In the genomic region with DNA sequence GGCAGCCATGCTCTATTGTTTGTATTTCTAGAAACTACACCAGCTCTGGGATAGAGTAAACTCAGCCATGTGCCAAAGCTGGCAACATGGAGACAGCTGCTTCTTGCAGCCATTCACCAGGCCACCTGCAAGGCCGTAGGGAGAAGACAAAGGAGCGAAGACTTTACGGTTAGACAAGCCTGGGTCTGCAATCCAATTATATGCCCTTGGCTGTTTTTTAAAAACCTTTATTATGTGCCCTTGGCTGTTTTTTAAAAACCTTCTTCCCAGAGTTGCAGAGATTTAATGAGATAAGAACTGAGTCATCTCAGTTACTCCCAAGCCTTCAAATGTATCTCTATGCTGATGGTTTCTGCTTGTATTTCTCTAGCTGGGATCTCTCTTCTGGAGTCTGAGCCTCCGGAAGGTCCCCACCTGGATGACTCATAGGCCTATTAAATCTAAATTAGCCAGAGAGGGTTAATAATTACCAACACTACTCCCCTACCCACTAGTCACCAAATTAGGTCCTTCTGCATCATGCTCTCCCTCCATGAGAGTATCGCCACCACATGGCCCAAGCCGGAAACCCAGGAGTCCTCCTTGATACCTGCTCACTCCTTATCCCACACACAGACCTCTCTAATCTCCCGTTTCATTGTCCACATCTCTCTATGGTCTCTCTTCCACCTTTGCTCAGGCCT, we compare ENCODE assay signal across 10 cellular contexts. TPM values are rescaled to one million over a fixed set of nuclear protein-coding genes. Genes with fewer than 3 reads are reported as not detected.
DNase-seq lines count a peak whose midpoint lies in the region; ATAC-seq and TF ChIP-seq lines count a peak whose summit lies in the region.
"Had no signal": no experiment of that assay in that cellular context is flagged by ENCODE, and none has a peak within 500 bp of the region (broad histone marks: within the 10 kb centered on the region; RNA-seq: fewer than 3 reads in every experiment).

No MANE protein-coding gene starts in this region.

- no peaks in the 10 kb centered on the region for H3K27me3 Mint-ChIP-seq in activated T-helper 17 cell treated with anti-CD3 and anti-CD28 coated beads, Interleukin-2, amount 50 U/mL, for 72 hours

- TF ChIP-seq POLR2A in HCT116 (IDR thresholded peaks at IDR 0.05; ENCODE audit: borderline replicate concordance, extremely low read depth, insufficient read depth, insufficient read length), result no peak

- no peak overlapping the region for H3K4me2 ChIP-seq in DND-41 (ENCODE audit: insufficient read depth, low read length)
- peak overlapping the region; percentile 40 for H3K4me2 ChIP-seq in HCT116 (ENCODE audit: low read length)

- POLR2A ChIA-PET in HCT116 (lab: Charles Lee), result interaction anchor here (1.3 kb wide), 1 partner anchor 18 kb away, joined by 3 read pairs; no protein-coding TSS in a partner anchor

- H3K9me2 ChIP-seq in HCT116 (ENCODE audit: insufficient read depth), result no peaks in the 10 kb centered on the region

- H3K4me3 Mint-ChIP-seq in activated T-helper 17 cell treated with anti-CD3 and anti-CD28 coated beads, Interleukin-2, amount 50 U/mL, for 72 hours, result no peak overlapping the region

- peak; percentile 72 for TF ChIP-seq RAD21 in HCT116 (IDR thresholded peaks at IDR 0.05; ENCODE audit: low read depth)

- no peaks in the 10 kb centered on the region for H3K36me3 ChIP-seq in DND-41 (ENCODE audit: insufficient read depth, low read length)
- H3K36me3 ChIP-seq in HCT116 (ENCODE audit: control insufficient read depth in 1 of 2, insufficient read depth in 2 of 2, low read length in 2 of 2), result no peaks in the 10 kb centered on the region
- no peaks in the 10 kb centered on the region for H3K36me3 ChIP-seq in left lung
- H3K36me3 ChIP-seq: thoracic aorta had no signal

- no peaks in the 10 kb centered on the region for H4K20me1 ChIP-seq in DND-41 (ENCODE audit: insufficient read depth, low read length)
- no peaks in the 10 kb centered on the region for H4K20me1 ChIP-seq in HCT116 (ENCODE audit: insufficient read depth)

- ATAC-seq in DND-41 (ENCODE audit: insufficient read depth, low read depth) (no peak; the same call in 2 of the 3 replicates), HCT116 (peak; percentile 90), left lung (peak; percentile 83), GM21717 (IDR thresholded peaks at IDR 0.05; ENCODE audit: unreplicated experiment) (no peak), GM19035 (IDR thresholded peaks at IDR 0.05; ENCODE audit: unreplicated experiment) (no peak)
- peak; percentile 47 for ATAC-seq in activated T-helper 17 cell treated with anti-CD3 and anti-CD28 coated beads, Interleukin-2, amount 50 U/mL, for 72 hours (replicated peaks)

- H3K9ac ChIP-seq in DND-41 (ENCODE audit: low read depth, low read length), result no peak overlapping the region
- H3K9ac ChIP-seq in HCT116 (ENCODE audit: low read length), result peak overlapping the region; percentile 18; the same call in 1 of the 2 replicates

- H3K4me1 ChIP-seq in DND-41 (ENCODE audit: insufficient read depth, low read length) (no peaks in the 10 kb centered on the region), HCT116 (ENCODE audit: control insufficient read depth in 1 of 2, insufficient read depth in 2 of 2, low read length in 2 of 2) (peaks cover 39 to 47% of the 10 kb centered on the region in 2 experiments), left lung (peaks cover 0 to 13% of the 10 kb centered on the region in 2 donors)

- no peak for DNase-seq in DND-41
- DNase-seq in HCT116 (ENCODE audit: low read depth, low spot score), result peak; percentile 81
- no peak for DNase-seq in left lung
- DNase-seq in NCI-H2171 treated with DMSO at 0.1 percent for 48 hours (lab: John Stamatoyannopoulos, UW), result no peak
- no peak for DNase-seq in Ammon's horn (ENCODE audit: low spot score)
- DNase-seq: MM.1S had no signal

- no peaks in the 10 kb centered on the region for H3K36me3 Mint-ChIP-seq in activated T-helper 17 cell treated with anti-CD3 and anti-CD28 coated beads, Interleukin-2, amount 50 U/mL, for 72 hours (ENCODE audit: low read depth)

- H3K79me2 ChIP-seq in DND-41 (ENCODE audit: insufficient read depth, low read length) (no peaks in the 10 kb centered on the region), HCT116 (ENCODE audit: insufficient read depth, low read length) (no peaks in the 10 kb centered on the region)

- no peak overlapping the region for H3K4me3 ChIP-seq in DND-41 (ENCODE audit: low read depth in 1 of 2, low read length in 2 of 2)
- H3K4me3 ChIP-seq in HCT116 (replicated peaks in 1 of 2; ENCODE audit: low read depth in 1 of 2, low read length in 2 of 2), result no peak overlapping the region
- H3K4me3 ChIP-seq in left lung, result no peak overlapping the region
- H3K4me3 ChIP-seq: thoracic aorta had no signal

- H3K27ac Mint-ChIP-seq in activated T-helper 17 cell treated with anti-CD3 and anti-CD28 coated beads, Interleukin-2, amount 50 U/mL, for 72 hours, result no peak overlapping the region

- H3K27ac ChIP-seq in DND-41 (ENCODE audit: low read length) (no peak overlapping the region), HCT116 (ENCODE audit: low read depth, low read length) (peak overlapping the region; percentile 67), left lung (no peak overlapping the region)

- H3K9me3 ChIP-seq in DND-41 (ENCODE audit: insufficient read depth, low read length, severe bottlenecking) (no peaks in the 10 kb centered on the region), HCT116 (ENCODE audit: control insufficient read depth in 1 of 2, insufficient read depth in 1 of 2, low read depth in 1 of 2, low read length in 2 of 2) (no peaks in the 10 kb centered on the region), left lung (no peaks in the 10 kb centered on the region)
- H3K9me3 ChIP-seq: thoracic aorta had no signal

- intact Hi-C loops in HCT116 (cut with micrococcal nuclease) (no loop called here), left lung (cut with DNase I) (no loop called here)

- RAD21 ChIA-PET in HCT116 (lab: Charles Lee; ENCODE audit: low non-redundant PET in 1 of 2, low total read pairs in 2 of 2, uncharacterized antibody in 2 of 2, unreplicated experiment in 2 of 2), result no interaction called here

- peaks cover 8% of the 10 kb centered on the region for H3K4me1 Mint-ChIP-seq in activated T-helper 17 cell treated with anti-CD3 and anti-CD28 coated beads, Interleukin-2, amount 50 U/mL, for 72 hours

- H3K9me3 Mint-ChIP-seq in activated T-helper 17 cell treated with anti-CD3 and anti-CD28 coated beads, Interleukin-2, amount 50 U/mL, for 72 hours, result no peaks in the 10 kb centered on the region

- TF ChIP-seq CTCF in DND-41 (IDR thresholded peaks at IDR 0.05; ENCODE audit: borderline replicate concordance, extremely low read depth, low read length, poor library complexity, severe bottlenecking) (peak; percentile 35), HCT116 (IDR thresholded peaks at IDR 0.05 in 2 of 3, conservative IDR thresholded peaks at IDR 0.05 in 1 of 3; ENCODE audit: borderline replicate concordance in 1 of 3, insufficient read depth in 1 of 3, low read depth in 2 of 3, low read length in 2 of 3) (peak; percentile 33 to 47 (median 34); a peak in 5 of 6 replicates), left lung (IDR thresholded peaks at IDR 0.05) (no peak)

- H2AFZ ChIP-seq in DND-41 (ENCODE audit: low read depth, low read length) (no peak overlapping the region), HCT116 (ENCODE audit: low read depth, low read length, poor library complexity, severe bottlenecking) (peak overlapping the region; percentile 69)

- BruUV-seq in HCT116 (replicated peaks; lab: Mats Ljungman, UMichigan), result no TSS peak

- CTCF ChIA-PET in HCT116 (lab: Charles Lee), result no interaction called here

- no peaks in the 10 kb centered on the region for H3K27me3 ChIP-seq in DND-41 (ENCODE audit: insufficient read depth, low read length, poor library complexity)
- H3K27me3 ChIP-seq in HCT116 (ENCODE audit: insufficient read depth, low read length), result no peaks in the 10 kb centered on the region
- H3K27me3 ChIP-seq in left lung, result no peaks in the 10 kb centered on the region

TF ChIP-seq in HCT116, 20 proteins besides CTCF, POLR2A, EP300 and RAD21 (continues in another document):
- TF ChIP-seq SRF (IDR thresholded peaks at IDR 0.05; ENCODE audit: low read depth) (peak; percentile 82), ELF1 (IDR thresholded peaks at IDR 0.05; ENCODE audit: borderline replicate concordance, low read depth) (no peak), YY1 (IDR thresholded peaks at IDR 0.05; ENCODE audit: extremely low read depth, insufficient replicate concordance, low read depth, low read length) (peak; percentile 8), CEBPB (IDR thresholded peaks at IDR 0.05; ENCODE audit: low read depth) (no peak; the same call in 1 of the 2 replicates), JUND (IDR thresholded peaks at IDR 0.05) (peak; percentile 88), EZH2 (IDR thresholded peaks at IDR 0.05) (no peak), ZNF274 (IDR thresholded peaks at IDR 0.05; ENCODE audit: low read depth, low read length) (no peak)
- TF ChIP-seq, protein P1, sequence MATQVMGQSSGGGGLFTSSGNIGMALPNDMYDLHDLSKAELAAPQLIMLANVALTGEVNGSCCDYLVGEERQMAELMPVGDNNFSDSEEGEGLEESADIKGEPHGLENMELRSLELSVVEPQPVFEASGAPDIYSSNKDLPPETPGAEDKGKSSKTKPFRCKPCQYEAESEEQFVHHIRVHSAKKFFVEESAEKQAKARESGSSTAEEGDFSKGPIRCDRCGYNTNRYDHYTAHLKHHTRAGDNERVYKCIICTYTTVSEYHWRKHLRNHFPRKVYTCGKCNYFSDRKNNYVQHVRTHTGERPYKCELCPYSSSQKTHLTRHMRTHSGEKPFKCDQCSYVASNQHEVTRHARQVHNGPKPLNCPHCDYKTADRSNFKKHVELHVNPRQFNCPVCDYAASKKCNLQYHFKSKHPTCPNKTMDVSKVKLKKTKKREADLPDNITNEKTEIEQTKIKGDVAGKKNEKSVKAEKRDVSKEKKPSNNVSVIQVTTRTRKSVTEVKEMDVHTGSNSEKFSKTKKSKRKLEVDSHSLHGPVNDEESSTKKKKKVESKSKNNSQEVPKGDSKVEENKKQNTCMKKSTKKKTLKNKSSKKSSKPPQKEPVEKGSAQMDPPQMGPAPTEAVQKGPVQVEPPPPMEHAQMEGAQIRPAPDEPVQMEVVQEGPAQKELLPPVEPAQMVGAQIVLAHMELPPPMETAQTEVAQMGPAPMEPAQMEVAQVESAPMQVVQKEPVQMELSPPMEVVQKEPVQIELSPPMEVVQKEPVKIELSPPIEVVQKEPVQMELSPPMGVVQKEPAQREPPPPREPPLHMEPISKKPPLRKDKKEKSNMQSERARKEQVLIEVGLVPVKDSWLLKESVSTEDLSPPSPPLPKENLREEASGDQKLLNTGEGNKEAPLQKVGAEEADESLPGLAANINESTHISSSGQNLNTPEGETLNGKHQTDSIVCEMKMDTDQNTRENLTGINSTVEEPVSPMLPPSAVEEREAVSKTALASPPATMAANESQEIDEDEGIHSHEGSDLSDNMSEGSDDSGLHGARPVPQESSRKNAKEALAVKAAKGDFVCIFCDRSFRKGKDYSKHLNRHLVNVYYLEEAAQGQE (IDR thresholded peaks at IDR 0.05; ENCODE audit: low read depth), result no peak

RNA-seq across cellular contexts. Expression of gene DPP4, which starts 17.5 kb away (rescaled TPM):
- total RNA-seq in HCT116 (2021; ENCODE audit: unreplicated experiment) (3.6 TPM), left lung (100 to 1,000 TPM in 1 of 2 donors, 10 to 100 TPM in 1; 28.0 to 105 TPM)
- polyA plus RNA-seq in HCT116 (2012), result 2.4 and 4.6 TPM in 2 replicates
- 10 to 100 TPM; 34.6 to 97.7 TPM for total RNA-seq in activated T-helper 17 cell treated with anti-CD3 and anti-CD28 coated beads, Interleukin-2, amount 50 U/mL, for 72 hours

Comparison
In these comparisons a context has a peak if more than half of its experiments do, and no peak if none do; other contexts are left out.
1. ATAC-seq: peak in HCT116 (single experiment), activated T-helper 17 cell treated with anti-CD3 and anti-CD28 coated beads, Interleukin-2, amount 50 U/mL, for 72 hours (single experiment) and left lung (single experiment); none in DND-41 (single experiment), GM21717 (single experiment) and GM19035 (single experiment).
2. CTCF ChIP-seq: peak in DND-41 (single experiment) and HCT116 (3 of 3); none in left lung (0 of 2).